ENCODE assay signal across 8 cellular contexts in the genomic region with DNA sequence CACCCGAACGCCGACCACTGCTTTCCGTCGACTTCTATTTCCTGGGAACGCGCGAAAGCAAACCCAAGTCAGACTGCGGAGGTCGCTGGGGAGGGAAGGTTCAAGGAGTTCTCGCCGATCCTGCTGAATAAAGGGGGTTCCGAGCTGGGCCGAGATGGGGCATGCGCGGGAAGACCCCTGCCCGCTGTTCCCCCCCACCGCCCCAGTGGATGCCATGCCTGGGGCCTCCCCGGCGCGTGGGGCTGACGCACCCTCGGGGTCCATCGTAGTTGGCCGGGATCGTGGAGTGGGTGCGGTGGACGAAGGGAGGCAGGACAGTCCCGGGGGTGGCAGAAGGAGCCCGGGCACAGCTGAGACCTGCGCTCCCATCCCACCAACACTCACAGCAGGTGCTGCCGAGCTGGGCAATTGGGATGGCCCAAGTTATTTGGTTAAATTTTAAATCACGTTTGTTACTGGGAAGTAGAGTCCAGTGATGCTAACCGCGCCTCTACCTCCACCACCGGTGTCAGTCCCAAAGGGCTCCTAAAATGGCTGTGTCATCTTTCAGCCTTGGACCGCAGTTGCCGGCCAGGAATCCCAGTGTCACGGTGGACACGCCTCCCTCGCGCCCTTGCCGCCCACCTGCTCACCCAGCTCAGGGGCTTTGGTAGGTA. TPM values are rescaled to one million over a fixed set of nuclear protein-coding genes. Genes with fewer than 3 reads are reported as not detected.
DNase-seq lines count a peak whose midpoint lies in the region; ATAC-seq, FAIRE-seq and TF ChIP-seq lines count a peak whose summit lies in the region.

No MANE protein-coding gene starts in this region.

- H3K9me3 ChIP-seq in CD8-positive, alpha-beta T cell (ENCODE audit: low read length): no peaks in the 10 kb centered on the region
- H3K9me3 ChIP-seq in MG63 (no peaks in the 10 kb centered on the region), endocrine pancreas (ENCODE audit: control insufficient read depth, low read length) (no peaks in the 10 kb centered on the region)

- peak in 2 of 7 experiments; percentile 25 to 61 for DNase-seq in CD8-positive, alpha-beta T cell
- no peak for DNase-seq in MG63
- peak in 6 of 10 donors; percentile 6 to 26 (median 11) for DNase-seq in naive thymus-derived CD8-positive, alpha-beta T cell
- DNase-seq in urothelium cell line (ENCODE audit: low spot score): no peak
- no peak for DNase-seq in stimulated activated naive CD4-positive, alpha-beta T cell treated with Interleukin-2 at 50 U/mL for 16 hours (lab: John Stamatoyannopoulos, UW)
- no peak for DNase-seq in DMS53 (lab: John Stamatoyannopoulos, UW)
- no peak for DNase-seq in T1000 (lab: John Stamatoyannopoulos, UW)

- H3K36me3 ChIP-seq in CD8-positive, alpha-beta T cell (ENCODE audit: insufficient read depth, low read length): peaks cover 4% of the 10 kb centered on the region
- no peaks in the 10 kb centered on the region for H3K36me3 ChIP-seq in MG63
- no peaks in the 10 kb centered on the region for H3K36me3 ChIP-seq in endocrine pancreas (ENCODE audit: control insufficient read depth, insufficient read depth, low read length)

- no peaks in the 10 kb centered on the region for H3K27me3 ChIP-seq in CD8-positive, alpha-beta T cell (ENCODE audit: insufficient read depth, low read length)
- H3K27me3 ChIP-seq in MG63 (no peaks in the 10 kb centered on the region), endocrine pancreas (ENCODE audit: control insufficient read depth, insufficient read depth, low read length) (no peaks in the 10 kb centered on the region)

- intact Hi-C loops in CD8-positive, alpha-beta T cell (cut with DNase I, micrococcal nuclease): loop anchor here (1.0 to 2.0 kb wide), 2 partner anchors 64 to 66 kb away; a partner anchor contains a TSS

- CTCF ChIA-PET in CD8-positive, alpha-beta T cell (lab: Charles Lee): interaction anchor here (1.3 to 1.6 kb wide), 2 partner anchors 15 to 144 kb away, joined by 3 to 6 read pairs; no protein-coding TSS in a partner anchor

- POLR2A ChIA-PET in CD8-positive, alpha-beta T cell (lab: Charles Lee): interaction anchor here (1.1 to 2.7 kb wide), 5 partner anchors 13 to 65 kb away, joined by 3 to 22 read pairs (median 5); a partner anchor contains a TSS
- POLR2A ChIA-PET in naive thymus-derived CD8-positive, alpha-beta T cell (lab: Charles Lee): interaction anchor here (0.7 to 6.7 kb wide), 4 partner anchors 58 to 144 kb away, joined by 3 to 61 read pairs (median 4); no protein-coding TSS in a partner anchor

- peak overlapping the region; percentile 97 for H3K4me3 Mint-ChIP-seq in CD8-positive, alpha-beta T cell
- H3K4me3 Mint-ChIP-seq in naive thymus-derived CD8-positive, alpha-beta T cell: peak overlapping the region; percentile 93 to 98 (median 96)

- H3K9ac ChIP-seq in endocrine pancreas (ENCODE audit: control insufficient read depth, insufficient read depth, low read length): peak overlapping the region; percentile 47

- ATAC-seq in CD8-positive, alpha-beta T cell: no peak
- ATAC-seq in naive thymus-derived CD8-positive, alpha-beta T cell: peak in 1 of 2 donors; percentile 13

- no peak for TF ChIP-seq CTCF in CD8-positive, alpha-beta T cell (IDR thresholded peaks at IDR 0.05)

- H3K27ac ChIP-seq in CD8-positive, alpha-beta T cell (ENCODE audit: low read depth, low read length): peak overlapping the region; percentile 79

- H3K27me3 Mint-ChIP-seq in CD8-positive, alpha-beta T cell (ENCODE audit: low read depth): no peaks in the 10 kb centered on the region
- no peaks in the 10 kb centered on the region for H3K27me3 Mint-ChIP-seq in naive thymus-derived CD8-positive, alpha-beta T cell

- H3K4me1 Mint-ChIP-seq in CD8-positive, alpha-beta T cell (ENCODE audit: low read depth): peaks cover 38% of the 10 kb centered on the region
- peaks cover 14 to 85% (median 40%) of the 10 kb centered on the region in 4 donors for H3K4me1 Mint-ChIP-seq in naive thymus-derived CD8-positive, alpha-beta T cell

- H3K4me3 ChIP-seq in CD8-positive, alpha-beta T cell (ENCODE audit: low read depth, low read length): peak overlapping the region; percentile 74
- H3K4me3 ChIP-seq in MG63: peak overlapping the region; percentile 67
- H3K4me3 ChIP-seq in endocrine pancreas (ENCODE audit: control insufficient read depth, insufficient read depth, low read length): no peak overlapping the region

- no peak for FAIRE-seq in urothelium cell line (lab: Jason Lieb, UNC)

- peaks cover 14% of the 10 kb centered on the region for H3K4me1 ChIP-seq in CD8-positive, alpha-beta T cell (ENCODE audit: insufficient read depth, low read length)
- H3K4me1 ChIP-seq in endocrine pancreas (ENCODE audit: control insufficient read depth, insufficient read depth, low read length): no peaks in the 10 kb centered on the region

- H3K9me3 Mint-ChIP-seq in CD8-positive, alpha-beta T cell: no peaks in the 10 kb centered on the region
- no peaks in the 10 kb centered on the region for H3K9me3 Mint-ChIP-seq in naive thymus-derived CD8-positive, alpha-beta T cell

- peak overlapping the region; percentile 96 for H3K27ac Mint-ChIP-seq in CD8-positive, alpha-beta T cell
- peak overlapping the region; percentile 91 to 99 (median 96) for H3K27ac Mint-ChIP-seq in naive thymus-derived CD8-positive, alpha-beta T cell

- H3K36me3 Mint-ChIP-seq in CD8-positive, alpha-beta T cell: peaks cover 41% of the 10 kb centered on the region
- peaks cover 4 to 33% (median 19%) of the 10 kb centered on the region in 3 donors for H3K36me3 Mint-ChIP-seq in naive thymus-derived CD8-positive, alpha-beta T cell

RNA-seq across cellular contexts. Expression of a gene that starts 0.7 kb away (rescaled TPM):
- 10 to 100 TPM; 69.1 to 71.0 TPM for total RNA-seq in CD8-positive, alpha-beta T cell
- total RNA-seq in MG63 (2014; rRNA removed; shearing (Covaris generic); ENCODE audit: low replicate concordance): 18.0 and 18.3 TPM in 2 replicates
- total RNA-seq in naive thymus-derived CD8-positive, alpha-beta T cell: 10 to 100 TPM; 61.4 to 66.7 TPM
- polyA plus RNA-seq in naive thymus-derived CD8-positive, alpha-beta T cell: 10 to 100 TPM; 36.8 to 64.7 (median 44.8) TPM

Comparison
In these comparisons a context has a peak if more than half of its experiments do, and no peak if none do; other contexts are left out.
1. DNase-seq: peak in naive thymus-derived CD8-positive, alpha-beta T cell (6 of 10); none in MG63 (single experiment), urothelium cell line (single experiment), stimulated activated naive CD4-positive, alpha-beta T cell treated with Interleukin-2 at 50 U/mL for 16 hours (single experiment), DMS53 (single experiment) and T1000 (single experiment).